19 cellular contexts compared by ENCODE assay signal in the genomic region with DNA sequence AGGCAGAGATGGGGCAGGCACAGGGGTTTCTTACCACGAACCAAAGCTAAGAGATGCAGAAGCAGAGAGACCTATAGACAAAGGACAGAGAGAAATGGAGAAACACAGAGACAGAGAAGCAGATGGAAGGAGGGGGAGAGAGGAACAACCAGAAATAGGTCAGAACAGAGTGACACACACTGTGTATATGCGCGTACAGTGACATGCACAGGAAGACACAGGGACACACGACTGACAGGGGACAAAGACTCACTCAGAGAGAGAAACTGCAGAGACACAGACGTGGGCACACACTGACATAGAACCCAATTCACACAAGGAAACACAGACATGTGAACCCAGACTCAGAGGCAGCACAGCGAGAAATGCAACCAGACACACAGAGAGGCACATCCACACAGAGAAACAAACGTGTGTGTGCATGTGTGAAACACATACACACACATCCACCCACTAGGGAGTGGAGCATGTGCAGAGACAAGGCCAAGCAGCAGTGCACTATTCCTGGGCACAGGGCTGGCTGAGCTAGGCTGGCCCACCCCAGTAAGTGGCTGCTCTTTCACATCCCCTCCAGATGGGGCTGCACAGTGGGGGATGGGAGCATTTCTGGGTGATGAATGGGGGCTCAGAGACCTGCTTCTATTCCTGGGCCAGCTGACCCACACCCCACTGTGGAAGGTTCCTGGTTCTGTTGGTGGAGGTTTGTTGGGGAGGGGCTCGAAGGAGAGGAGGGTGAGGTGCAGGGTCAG.
DNase-seq lines count a peak whose midpoint lies in the region; ATAC-seq and TF ChIP-seq lines count a peak whose summit lies in the region.
"Had no signal": no experiment of that assay in that cellular context is flagged by ENCODE, and none has a peak within 500 bp of the region (broad histone marks: within the 10 kb centered on the region; RNA-seq: fewer than 3 reads in every experiment).

No MANE protein-coding gene starts in this region.

- H3K9me3 Mint-ChIP-seq in CD4-positive, alpha-beta T cell, result no peaks in the 10 kb centered on the region
- H3K9me3 Mint-ChIP-seq in stimulated activated effector memory CD8-positive, alpha-beta T cell treated with anti-CD3 and anti-CD28 coated beads, Interleukin-12 subunit alpha, Interleukin-12 subunit beta, amount 100 ng/mL, for 72 hours, result no peaks in the 10 kb centered on the region
- H3K9me3 Mint-ChIP-seq in activated naive CD4-positive, alpha-beta T cell treated with anti-CD3 and anti-CD28 coated beads for 36 hours, result no peaks in the 10 kb centered on the region
- H3K9me3 Mint-ChIP-seq: H9 had no signal

- H3K27me3 ChIP-seq in CD4-positive, alpha-beta T cell (ENCODE audit: control insufficient read depth, insufficient read depth, low read length), result peaks cover 8% of the 10 kb centered on the region
- H3K27me3 ChIP-seq: BE2C, Peyer's patch had no signal

- CTCF ChIA-PET in CD4-positive, alpha-beta T cell (lab: Charles Lee), result no interaction called here
- CTCF ChIA-PET in activated naive CD4-positive, alpha-beta T cell treated with anti-CD3 and anti-CD28 coated beads for 36 hours (lab: Charles Lee), result interaction anchor here (1.1 kb wide), 1 partner anchor 43 kb away, joined by 3 read pairs; no protein-coding TSS in a partner anchor

- peak overlapping the region; percentile 39 for H3K27ac Mint-ChIP-seq in CD4-positive, alpha-beta T cell
- H3K27ac Mint-ChIP-seq in stimulated activated effector memory CD8-positive, alpha-beta T cell treated with anti-CD3 and anti-CD28 coated beads, Interleukin-12 subunit alpha, Interleukin-12 subunit beta, amount 100 ng/mL, for 72 hours, result peak overlapping the region; percentile 33
- no peak overlapping the region for H3K27ac Mint-ChIP-seq in activated naive CD4-positive, alpha-beta T cell treated with anti-CD3 and anti-CD28 coated beads for 36 hours
- H3K27ac Mint-ChIP-seq: H9 had no signal

- no peak overlapping the region for H3K4me3 Mint-ChIP-seq in CD4-positive, alpha-beta T cell
- H3K4me3 Mint-ChIP-seq in stimulated activated effector memory CD8-positive, alpha-beta T cell treated with anti-CD3 and anti-CD28 coated beads, Interleukin-12 subunit alpha, Interleukin-12 subunit beta, amount 100 ng/mL, for 72 hours, result peak overlapping the region; percentile 1
- no peak overlapping the region for H3K4me3 Mint-ChIP-seq in activated naive CD4-positive, alpha-beta T cell treated with anti-CD3 and anti-CD28 coated beads for 36 hours
- H3K4me3 Mint-ChIP-seq: H9 had no signal

- no peak for ATAC-seq in CD4-positive, alpha-beta T cell (ENCODE audit: poor library complexity)
- ATAC-seq in stimulated activated effector memory CD8-positive, alpha-beta T cell treated with anti-CD3 and anti-CD28 coated beads, Interleukin-12 subunit alpha, Interleukin-12 subunit beta, amount 100 ng/mL, for 72 hours, result peak; percentile 72
- ATAC-seq in HG03039 (IDR thresholded peaks at IDR 0.05; ENCODE audit: unreplicated experiment), result no peak

- TF ChIP-seq CTCF in CD4-positive, alpha-beta T cell (IDR thresholded peaks at IDR 0.05), result no peak

- no peak for DNase-seq in CD4-positive, alpha-beta T cell
- peak; percentile 10 for DNase-seq in NCI-H69 (lab: John Stamatoyannopoulos, UW)
- DNase-seq in stimulated activated effector memory CD8-positive, alpha-beta T cell treated with anti-CD3 and anti-CD28 coated beads, Interleukin-12 subunit alpha, Interleukin-12 subunit beta, amount 100 ng/mL, for 72 hours (ENCODE audit: low spot score in 2 of 2), result no peak
- DNase-seq in 8988T, result no peak
- no peak for DNase-seq in activated naive CD4-positive, alpha-beta T cell treated with anti-CD3 and anti-CD28 coated beads for 36 hours
- DNase-seq: BE2C, COR-L47, DMS53, H9, IMR-90, NCI-H1417, NCI-H1930, NCI-H2171, NCI-H446 treated with DMSO at 0.1 percent for 48 hours, NCI-H774, Peyer's patch, SHP77 treated with DMSO at 0.1 percent for 48 hours had no signal

- no peaks in the 10 kb centered on the region for H3K36me3 Mint-ChIP-seq in CD4-positive, alpha-beta T cell (ENCODE audit: low read depth)
- H3K36me3 Mint-ChIP-seq in stimulated activated effector memory CD8-positive, alpha-beta T cell treated with anti-CD3 and anti-CD28 coated beads, Interleukin-12 subunit alpha, Interleukin-12 subunit beta, amount 100 ng/mL, for 72 hours, result no peaks in the 10 kb centered on the region
- no peaks in the 10 kb centered on the region for H3K36me3 Mint-ChIP-seq in activated naive CD4-positive, alpha-beta T cell treated with anti-CD3 and anti-CD28 coated beads for 36 hours (ENCODE audit: low read depth)

- peaks cover 15% of the 10 kb centered on the region for H3K4me1 Mint-ChIP-seq in CD4-positive, alpha-beta T cell (ENCODE audit: low read depth)
- peaks cover 31% of the 10 kb centered on the region for H3K4me1 Mint-ChIP-seq in stimulated activated effector memory CD8-positive, alpha-beta T cell treated with anti-CD3 and anti-CD28 coated beads, Interleukin-12 subunit alpha, Interleukin-12 subunit beta, amount 100 ng/mL, for 72 hours
- H3K4me1 Mint-ChIP-seq in activated naive CD4-positive, alpha-beta T cell treated with anti-CD3 and anti-CD28 coated beads for 36 hours (ENCODE audit: low read depth), result no peaks in the 10 kb centered on the region
- H3K4me1 Mint-ChIP-seq: H9 had no signal

- peaks cover 26% of the 10 kb centered on the region for H3K27me3 Mint-ChIP-seq in CD4-positive, alpha-beta T cell
- peaks cover 3% of the 10 kb centered on the region for H3K27me3 Mint-ChIP-seq in activated naive CD4-positive, alpha-beta T cell treated with anti-CD3 and anti-CD28 coated beads for 36 hours (ENCODE audit: low read depth)

- H3K27ac ChIP-seq in CD4-positive, alpha-beta T cell (ENCODE audit: low read depth, low read length), result no peak overlapping the region
- peak overlapping the region; percentile 26 for H3K27ac ChIP-seq in cingulate gyrus (ENCODE audit: low read depth, low read length)
- H3K27ac ChIP-seq: Peyer's patch had no signal

- POLR2A ChIA-PET in CD4-positive, alpha-beta T cell (lab: Charles Lee), result no interaction called here

- intact Hi-C loops in CD4-positive, alpha-beta T cell (cut with DNase I, micrococcal nuclease), result no loop called here
- intact Hi-C loops in activated naive CD4-positive, alpha-beta T cell treated with anti-CD3 and anti-CD28 coated beads for 36 hours (cut with micrococcal nuclease), result no loop called here

- H3K9me3 ChIP-seq in CD4-positive, alpha-beta T cell (ENCODE audit: control insufficient read depth, low read length), result no peaks in the 10 kb centered on the region
- H3K9me3 ChIP-seq: BE2C, Peyer's patch had no signal
